Comparison of ENCODE assay signal across 8 cellular contexts in the genomic region with DNA sequence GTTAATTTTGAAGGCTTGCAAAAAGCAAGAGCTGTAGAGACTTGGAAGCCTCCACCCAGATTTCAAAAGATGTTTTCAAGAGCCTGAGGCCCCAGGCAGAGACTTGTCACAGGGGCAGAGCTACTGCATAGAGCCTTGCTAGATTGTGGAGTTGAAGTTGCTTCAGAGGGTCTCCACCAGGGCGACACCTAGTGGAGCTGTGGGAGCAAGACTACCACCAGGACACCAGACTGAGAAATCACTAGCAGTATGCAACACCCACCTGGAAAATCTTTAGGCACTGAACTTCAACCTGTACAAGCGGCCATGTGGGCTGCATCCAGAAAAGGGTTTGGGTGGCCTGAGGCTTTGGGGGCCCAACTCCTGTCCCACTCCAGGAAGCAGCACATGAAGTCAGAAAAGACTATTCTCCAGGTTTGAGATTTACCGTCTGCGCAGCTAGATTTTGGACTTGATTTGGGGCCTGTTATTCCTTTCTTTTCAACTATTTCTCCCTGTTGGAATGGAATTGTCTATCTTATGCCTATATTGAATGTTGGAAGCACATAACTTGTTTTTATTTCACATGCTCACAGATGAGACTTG.
DNase-seq lines count a peak whose midpoint lies in the region; ATAC-seq and TF ChIP-seq lines count a peak whose summit lies in the region.

No MANE protein-coding gene starts in this region.

- DNase-seq in GM03348 (ENCODE audit: low spot score) (peak; percentile 64), choroid plexus epithelial cell (ENCODE audit: low read depth) (peak; percentile 88), medulla oblongata (ENCODE audit: extremely low spot score) (peak; percentile 60), type B pancreatic cell (ENCODE audit: extremely low spot score, unreplicated experiment) (no peak)
- peak; percentile 42 for DNase-seq in Jurkat, Clone E6-1 (ENCODE audit: low read depth, low spot score)

- no peak overlapping the region for H3K4me2 ChIP-seq in SU-DHL-6 (ENCODE audit: low read depth, low read length, poor library complexity, severe bottlenecking)

- no peaks in the 10 kb centered on the region for H3K9me3 Mint-ChIP-seq in type B pancreatic cell

- H3K79me2 ChIP-seq in SU-DHL-6 (ENCODE audit: insufficient read depth, low read length), result no peaks in the 10 kb centered on the region

- ATAC-seq in GM21576 (IDR thresholded peaks at IDR 0.05; ENCODE audit: unreplicated experiment) (peak; percentile 87), HG03025 (IDR thresholded peaks at IDR 0.05; ENCODE audit: low FRiP score, unreplicated experiment) (no peak)

- H3K9ac ChIP-seq in SU-DHL-6 (ENCODE audit: low read length), result no peak overlapping the region

- no peak overlapping the region for H3K27ac ChIP-seq in SU-DHL-6 (ENCODE audit: low read depth, low read length)

- H3K36me3 Mint-ChIP-seq in type B pancreatic cell, result no peaks in the 10 kb centered on the region

- H3K9me2 ChIP-seq in SU-DHL-6 (replicated peaks; ENCODE audit: insufficient read depth, low read length), result no peaks in the 10 kb centered on the region

- no peaks in the 10 kb centered on the region for H3K27me3 Mint-ChIP-seq in type B pancreatic cell

- H3K9me3 ChIP-seq in SU-DHL-6 (ENCODE audit: insufficient read depth, low read length), result no peaks in the 10 kb centered on the region

- H3K4me3 Mint-ChIP-seq in type B pancreatic cell, result no peak overlapping the region

- no peaks in the 10 kb centered on the region for H4K20me1 ChIP-seq in SU-DHL-6 (ENCODE audit: low read depth, low read length)

- H3K4me3 ChIP-seq in Jurkat, Clone E6-1 (ENCODE audit: low read length), result no peak overlapping the region
- H3K4me3 ChIP-seq in SU-DHL-6 (ENCODE audit: insufficient read depth, low read length, poor library complexity, severe bottlenecking) (no peak overlapping the region), choroid plexus epithelial cell (ENCODE audit: low read depth, low read length) (no peak overlapping the region)

- H3F3A ChIP-seq in SU-DHL-6 (ENCODE audit: insufficient read depth), result no peaks in the 10 kb centered on the region

- no peaks in the 10 kb centered on the region for H3K4me1 Mint-ChIP-seq in type B pancreatic cell (ENCODE audit: unreplicated experiment)

- H3K27me3 ChIP-seq in SU-DHL-6 (ENCODE audit: low read length), result no peaks in the 10 kb centered on the region

- H3K36me3 ChIP-seq in SU-DHL-6 (ENCODE audit: low read length), result no peaks in the 10 kb centered on the region

- TF ChIP-seq CTCF in SU-DHL-6 (IDR thresholded peaks at IDR 0.05; ENCODE audit: insufficient read depth, low read length, poor library complexity, severe bottlenecking) (peak; percentile 59), choroid plexus epithelial cell (conservative IDR thresholded peaks at IDR 0.05; ENCODE audit: low read depth, low read length) (peak; percentile 92), type B pancreatic cell (conservative IDR thresholded peaks at IDR 0.05) (peak; percentile 78)

- no peak overlapping the region for H3K27ac Mint-ChIP-seq in type B pancreatic cell

- H2AFZ ChIP-seq in SU-DHL-6 (ENCODE audit: low read depth, low read length, severe bottlenecking), result no peak overlapping the region
